ENCODE assay signal across 21 cellular contexts in the genomic region with DNA sequence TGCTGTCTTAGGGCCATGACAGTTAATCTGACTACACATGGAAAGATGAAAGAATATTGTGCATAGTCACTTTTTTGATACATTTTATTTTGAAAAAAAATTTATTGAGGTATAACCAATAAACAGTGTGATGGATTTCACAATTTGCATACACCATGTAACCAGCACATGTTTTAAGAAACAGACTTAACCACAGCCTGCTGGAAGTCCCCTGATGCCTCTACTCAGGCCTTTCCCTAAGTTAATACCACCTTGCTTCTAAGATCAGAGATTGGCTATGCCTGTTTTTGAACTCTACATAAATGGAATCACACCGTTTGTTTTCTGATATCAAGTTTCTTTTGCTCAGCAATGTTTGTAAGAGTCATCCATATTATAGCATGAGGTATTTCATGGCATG.
DNase-seq lines count a peak whose midpoint lies in the region; ATAC-seq lines count a peak whose summit lies in the region.
"Had no signal": no experiment of that assay in that cellular context is flagged by ENCODE, and none has a peak within 500 bp of the region (broad histone marks: within the 10 kb centered on the region; RNA-seq: fewer than 3 reads in every experiment).

No MANE protein-coding gene starts in this region.

- H3K36me3 Mint-ChIP-seq in stimulated activated naive B cell treated with anti-CD40 and anti-IgM and Interleukin-4, amounts not matched to agents 10 μg/mL and 1 μg/mL and 100 μg/mL, for 72 hours: no peaks in the 10 kb centered on the region
- H3K36me3 Mint-ChIP-seq: naive thymus-derived CD8-positive, alpha-beta T cell had no signal

- no peak overlapping the region for H3K27ac Mint-ChIP-seq in stimulated activated naive B cell treated with anti-CD40 and anti-IgM and Interleukin-4, amounts not matched to agents 10 μg/mL and 1 μg/mL and 100 μg/mL, for 72 hours
- H3K27ac Mint-ChIP-seq: naive thymus-derived CD8-positive, alpha-beta T cell had no signal

- peaks cover 0 to 6% of the 10 kb centered on the region in 2 donors for H3K4me1 Mint-ChIP-seq in stimulated activated naive B cell treated with anti-CD40 and anti-IgM and Interleukin-4, amounts not matched to agents 10 μg/mL and 1 μg/mL and 100 μg/mL, for 72 hours

- peaks cover 1 to 4% of the 10 kb centered on the region in 2 donors for H3K9me3 Mint-ChIP-seq in stimulated activated naive B cell treated with anti-CD40 and anti-IgM and Interleukin-4, amounts not matched to agents 10 μg/mL and 1 μg/mL and 100 μg/mL, for 72 hours

- no peak overlapping the region for H3K4me3 Mint-ChIP-seq in stimulated activated naive B cell treated with anti-CD40 and anti-IgM and Interleukin-4, amounts not matched to agents 10 μg/mL and 1 μg/mL and 100 μg/mL, for 72 hours

- DNase-seq in stimulated activated naive B cell treated with anti-CD40 and anti-IgM and Interleukin-4, amounts not matched to agents 10 μg/mL and 1 μg/mL and 100 μg/mL, for 72 hours: no peak
- no peak for DNase-seq in stimulated activated CD4-positive, alpha-beta T cell treated with anti-CD3 and anti-CD28 coated beads, Interleukin-2, amount 100 ng/mL, for 48 hours
- no peak for DNase-seq in NCI-H510A treated with DMSO at 0.1 percent for 48 hours (lab: John Stamatoyannopoulos, UW)
- no peak for DNase-seq in central memory CD4-positive, alpha-beta T cell
- DNase-seq: activated gamma-delta T cell; amniotic stem cell; COR-L47; effector CD4-positive, alpha-beta T cell; GM23248; heart right ventricle; islet precursor cell; KG1; naive thymus-derived CD8-positive, alpha-beta T cell; NCI-H1092 treated with DMSO at 0.1 percent for 48 hours; NCI-H748 treated with DMSO at 0.1 percent for 48 hours; Peyer's patch; stimulated activated CD4-positive, alpha-beta T cell treated with anti-CD3 and anti-CD28 coated beads, Interleukin-4, amount 100 ng/mL, for 24 hours; T1000 had no signal

- peak; percentile 43 for ATAC-seq in GM18861 (IDR thresholded peaks at IDR 0.05; ENCODE audit: unreplicated experiment)
- peak; percentile 74 for ATAC-seq in HG02678 (IDR thresholded peaks at IDR 0.05; ENCODE audit: unreplicated experiment)
- peak; percentile 83 for ATAC-seq in HG03378 (IDR thresholded peaks at IDR 0.05; ENCODE audit: unreplicated experiment)
- ATAC-seq in stimulated activated naive B cell treated with anti-CD40 and anti-IgM and Interleukin-4, amounts not matched to agents 10 μg/mL and 1 μg/mL and 100 μg/mL, for 72 hours (replicated peaks): peak; percentile 60 to 77
- ATAC-seq: heart right ventricle; naive thymus-derived CD8-positive, alpha-beta T cell had no signal

- peaks cover 7 to 15% of the 10 kb centered on the region in 2 donors for H3K27me3 Mint-ChIP-seq in stimulated activated naive B cell treated with anti-CD40 and anti-IgM and Interleukin-4, amounts not matched to agents 10 μg/mL and 1 μg/mL and 100 μg/mL, for 72 hours
